Comparison of ENCODE assay signal across 1 cellular context in the genomic region with DNA sequence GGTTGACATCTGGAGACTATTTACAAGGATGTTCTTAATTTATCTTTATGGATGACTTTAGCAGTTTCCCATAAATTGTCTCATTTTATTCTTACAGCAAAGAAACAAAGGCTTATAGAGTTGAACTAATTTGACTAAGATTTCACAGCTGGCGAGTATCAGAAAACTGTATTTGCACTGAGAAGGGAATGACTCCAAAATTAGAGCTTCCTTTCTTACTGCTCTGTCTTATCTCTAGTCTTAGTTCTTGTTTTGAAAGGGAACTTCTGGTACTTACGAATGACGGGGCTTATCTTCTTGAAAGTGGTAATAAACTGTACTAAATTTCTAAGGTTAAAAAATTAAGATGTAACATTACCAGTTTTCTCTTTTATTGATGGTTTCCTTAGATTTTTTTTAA.
TF ChIP-seq lines count a peak whose summit lies in the region.

No MANE protein-coding gene starts in this region.

TF ChIP-seq in K562, 482 proteins besides CTCF, POLR2A, EP300 and RAD21 (continued from another document and continues in another):
- TF ChIP-seq, protein P1, sequence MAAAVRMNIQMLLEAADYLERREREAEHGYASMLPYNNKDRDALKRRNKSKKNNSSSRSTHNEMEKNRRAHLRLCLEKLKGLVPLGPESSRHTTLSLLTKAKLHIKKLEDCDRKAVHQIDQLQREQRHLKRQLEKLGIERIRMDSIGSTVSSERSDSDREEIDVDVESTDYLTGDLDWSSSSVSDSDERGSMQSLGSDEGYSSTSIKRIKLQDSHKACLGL (CRISPR knock-in tag; IDR thresholded peaks at IDR 0.05; ENCODE audit: borderline replicate concordance, poor library complexity, severe bottlenecking), result no peak
- TF ChIP-seq EGR1 (conservative IDR thresholded peaks at IDR 0.05) (no peak), CCNT2 (IDR thresholded peaks at IDR 0.05; ENCODE audit: borderline replicate concordance, extremely low read depth, insufficient read length, low read depth, low read length) (peak; percentile 32), NFIC (IDR thresholded peaks at IDR 0.05) (0 out of 2 replicates have a peak, but pooled peaks have one; percentile 16), ZNF644 (tag; IDR thresholded peaks at IDR 0.05; ENCODE audit: low read depth) (0 out of 2 replicates have a peak, but pooled peaks have one; percentile 59), SMARCC2 (IDR thresholded peaks at IDR 0.05; ENCODE audit: low read depth) (peak; percentile 43), RCOR1 (IDR thresholded peaks at IDR 0.05; ENCODE audit: borderline replicate concordance in 1 of 2, low read depth in 2 of 2, low read length in 2 of 2) (0 out of 4 replicates have a peak, but pooled peaks of 1 of the 2 experiments have one; percentile 13), DACH1 (IDR thresholded peaks at IDR 0.05; ENCODE audit: partially characterized antibody) (peak; percentile 7), TCF3 (CRISPR knock-in tag; IDR thresholded peaks at IDR 0.05) (peak; percentile 49; the same call in 1 of the 2 replicates), NFE2 (IDR thresholded peaks at IDR 0.05; ENCODE audit: low read depth) (peak; percentile 60), ZNF79 (CRISPR knock-in tag; IDR thresholded peaks at IDR 0.05; ENCODE audit: low read depth) (0 out of 2 replicates have a peak, but pooled peaks have one; percentile 32), GATAD2B (IDR thresholded peaks at IDR 0.05; ENCODE audit: borderline replicate concordance) (peak; percentile 57; the same call in 1 of the 2 replicates), MYNN (IDR thresholded peaks at IDR 0.05) (peak; percentile 94), MYNN (CRISPR knock-in tag; IDR thresholded peaks at IDR 0.05) (no peak), BRD4 (IDR thresholded peaks at IDR 0.05) (peak; percentile 28; the same call in 1 of the 2 replicates), POLR2H (tag; IDR thresholded peaks at IDR 0.05; ENCODE audit: low read depth) (peak; percentile 41; the same call in 1 of the 2 replicates), ZNF717 (CRISPR knock-in tag; IDR thresholded peaks at IDR 0.05) (no peak), NFATC3 (IDR thresholded peaks at IDR 0.05) (peak; percentile 15; the same call in 1 of the 2 replicates), DPF2 (IDR thresholded peaks at IDR 0.05) (peak; percentile 78), ARID1B (IDR thresholded peaks at IDR 0.05) (peak; percentile 79), SIX5 (IDR thresholded peaks at IDR 0.05; ENCODE audit: borderline replicate concordance in 1 of 2, insufficient read depth in 1 of 2, low read depth in 1 of 2, low read length in 2 of 2) (no peak), SIN3A (IDR thresholded peaks at IDR 0.05; ENCODE audit: borderline replicate concordance in 2 of 2, control insufficient read depth in 1 of 2, low read depth in 2 of 2, low read length in 2 of 2) (no peak), PML (IDR thresholded peaks at IDR 0.05; ENCODE audit: low read length) (peak; percentile 28; the same call in 1 of the 2 replicates), TEAD4 (IDR thresholded peaks at IDR 0.05; ENCODE audit: low read length) (peak; percentile 53; the same call in 1 of the 2 replicates), TEAD4 (CRISPR knock-in tag; IDR thresholded peaks at IDR 0.05; ENCODE audit: borderline replicate concordance) (no peak), SMARCE1 (IDR thresholded peaks at IDR 0.05) (peak; percentile 42), TBL1XR1 (IDR thresholded peaks at IDR 0.05; ENCODE audit: low read length in 2 of 2) (0 out of 4 replicates have a peak, but pooled peaks of 1 of the 2 experiments have one; percentile 60), NCOR1 (IDR thresholded peaks at IDR 0.05) (peak; percentile 19)
- TF ChIP-seq, protein P2, sequence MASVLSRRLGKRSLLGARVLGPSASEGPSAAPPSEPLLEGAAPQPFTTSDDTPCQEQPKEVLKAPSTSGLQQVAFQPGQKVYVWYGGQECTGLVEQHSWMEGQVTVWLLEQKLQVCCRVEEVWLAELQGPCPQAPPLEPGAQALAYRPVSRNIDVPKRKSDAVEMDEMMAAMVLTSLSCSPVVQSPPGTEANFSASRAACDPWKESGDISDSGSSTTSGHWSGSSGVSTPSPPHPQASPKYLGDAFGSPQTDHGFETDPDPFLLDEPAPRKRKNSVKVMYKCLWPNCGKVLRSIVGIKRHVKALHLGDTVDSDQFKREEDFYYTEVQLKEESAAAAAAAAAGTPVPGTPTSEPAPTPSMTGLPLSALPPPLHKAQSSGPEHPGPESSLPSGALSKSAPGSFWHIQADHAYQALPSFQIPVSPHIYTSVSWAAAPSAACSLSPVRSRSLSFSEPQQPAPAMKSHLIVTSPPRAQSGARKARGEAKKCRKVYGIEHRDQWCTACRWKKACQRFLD (CRISPR knock-in tag; IDR thresholded peaks at IDR 0.05), result peak; percentile 36; the same call in 1 of the 2 replicates
- TF ChIP-seq, protein P3, sequence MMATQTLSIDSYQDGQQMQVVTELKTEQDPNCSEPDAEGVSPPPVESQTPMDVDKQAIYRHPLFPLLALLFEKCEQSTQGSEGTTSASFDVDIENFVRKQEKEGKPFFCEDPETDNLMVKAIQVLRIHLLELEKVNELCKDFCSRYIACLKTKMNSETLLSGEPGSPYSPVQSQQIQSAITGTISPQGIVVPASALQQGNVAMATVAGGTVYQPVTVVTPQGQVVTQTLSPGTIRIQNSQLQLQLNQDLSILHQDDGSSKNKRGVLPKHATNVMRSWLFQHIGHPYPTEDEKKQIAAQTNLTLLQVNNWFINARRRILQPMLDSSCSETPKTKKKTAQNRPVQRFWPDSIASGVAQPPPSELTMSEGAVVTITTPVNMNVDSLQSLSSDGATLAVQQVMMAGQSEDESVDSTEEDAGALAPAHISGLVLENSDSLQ (IDR thresholded peaks at IDR 0.05), result peak; percentile 44; the same call in 1 of the 2 replicates
- TF ChIP-seq, protein P4, sequence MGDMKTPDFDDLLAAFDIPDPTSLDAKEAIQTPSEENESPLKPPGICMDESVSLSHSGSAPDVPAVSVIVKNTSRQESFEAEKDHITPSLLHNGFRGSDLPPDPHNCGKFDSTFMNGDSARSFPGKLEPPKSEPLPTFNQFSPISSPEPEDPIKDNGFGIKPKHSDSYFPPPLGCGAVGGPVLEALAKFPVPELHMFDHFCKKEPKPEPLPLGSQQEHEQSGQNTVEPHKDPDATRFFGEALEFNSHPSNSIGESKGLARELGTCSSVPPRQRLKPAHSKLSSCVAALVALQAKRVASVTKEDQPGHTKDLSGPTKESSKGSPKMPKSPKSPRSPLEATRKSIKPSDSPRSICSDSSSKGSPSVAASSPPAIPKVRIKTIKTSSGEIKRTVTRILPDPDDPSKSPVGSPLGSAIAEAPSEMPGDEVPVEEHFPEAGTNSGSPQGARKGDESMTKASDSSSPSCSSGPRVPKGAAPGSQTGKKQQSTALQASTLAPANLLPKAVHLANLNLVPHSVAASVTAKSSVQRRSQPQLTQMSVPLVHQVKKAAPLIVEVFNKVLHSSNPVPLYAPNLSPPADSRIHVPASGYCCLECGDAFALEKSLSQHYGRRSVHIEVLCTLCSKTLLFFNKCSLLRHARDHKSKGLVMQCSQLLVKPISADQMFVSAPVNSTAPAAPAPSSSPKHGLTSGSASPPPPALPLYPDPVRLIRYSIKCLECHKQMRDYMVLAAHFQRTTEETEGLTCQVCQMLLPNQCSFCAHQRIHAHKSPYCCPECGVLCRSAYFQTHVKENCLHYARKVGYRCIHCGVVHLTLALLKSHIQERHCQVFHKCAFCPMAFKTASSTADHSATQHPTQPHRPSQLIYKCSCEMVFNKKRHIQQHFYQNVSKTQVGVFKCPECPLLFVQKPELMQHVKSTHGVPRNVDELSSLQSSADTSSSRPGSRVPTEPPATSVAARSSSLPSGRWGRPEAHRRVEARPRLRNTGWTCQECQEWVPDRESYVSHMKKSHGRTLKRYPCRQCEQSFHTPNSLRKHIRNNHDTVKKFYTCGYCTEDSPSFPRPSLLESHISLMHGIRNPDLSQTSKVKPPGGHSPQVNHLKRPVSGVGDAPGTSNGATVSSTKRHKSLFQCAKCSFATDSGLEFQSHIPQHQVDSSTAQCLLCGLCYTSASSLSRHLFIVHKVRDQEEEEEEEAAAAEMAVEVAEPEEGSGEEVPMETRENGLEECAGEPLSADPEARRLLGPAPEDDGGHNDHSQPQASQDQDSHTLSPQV (IDR thresholded peaks at IDR 0.05), result peak; percentile 69; the same call in 1 of the 2 replicates
- TF ChIP-seq, protein P5, sequence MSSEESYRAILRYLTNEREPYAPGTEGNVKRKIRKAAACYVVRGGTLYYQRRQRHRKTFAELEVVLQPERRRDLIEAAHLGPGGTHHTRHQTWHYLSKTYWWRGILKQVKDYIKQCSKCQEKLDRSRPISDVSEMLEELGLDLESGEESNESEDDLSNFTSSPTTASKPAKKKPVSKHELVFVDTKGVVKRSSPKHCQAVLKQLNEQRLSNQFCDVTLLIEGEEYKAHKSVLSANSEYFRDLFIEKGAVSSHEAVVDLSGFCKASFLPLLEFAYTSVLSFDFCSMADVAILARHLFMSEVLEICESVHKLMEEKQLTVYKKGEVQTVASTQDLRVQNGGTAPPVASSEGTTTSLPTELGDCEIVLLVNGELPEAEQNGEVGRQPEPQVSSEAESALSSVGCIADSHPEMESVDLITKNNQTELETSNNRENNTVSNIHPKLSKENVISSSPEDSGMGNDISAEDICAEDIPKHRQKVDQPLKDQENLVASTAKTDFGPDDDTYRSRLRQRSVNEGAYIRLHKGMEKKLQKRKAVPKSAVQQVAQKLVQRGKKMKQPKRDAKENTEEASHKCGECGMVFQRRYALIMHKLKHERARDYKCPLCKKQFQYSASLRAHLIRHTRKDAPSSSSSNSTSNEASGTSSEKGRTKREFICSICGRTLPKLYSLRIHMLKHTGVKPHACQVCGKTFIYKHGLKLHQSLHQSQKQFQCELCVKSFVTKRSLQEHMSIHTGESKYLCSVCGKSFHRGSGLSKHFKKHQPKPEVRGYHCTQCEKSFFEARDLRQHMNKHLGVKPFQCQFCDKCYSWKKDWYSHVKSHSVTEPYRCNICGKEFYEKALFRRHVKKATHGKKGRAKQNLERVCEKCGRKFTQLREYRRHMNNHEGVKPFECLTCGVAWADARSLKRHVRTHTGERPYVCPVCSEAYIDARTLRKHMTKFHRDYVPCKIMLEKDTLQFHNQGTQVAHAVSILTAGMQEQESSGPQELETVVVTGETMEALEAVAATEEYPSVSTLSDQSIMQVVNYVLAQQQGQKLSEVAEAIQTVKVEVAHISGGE (CRISPR knock-in tag; IDR thresholded peaks at IDR 0.05), result peak in 1 of 3 experiments; percentile 31; a peak in 1 of 6 replicates
- TF ChIP-seq, protein P6, sequence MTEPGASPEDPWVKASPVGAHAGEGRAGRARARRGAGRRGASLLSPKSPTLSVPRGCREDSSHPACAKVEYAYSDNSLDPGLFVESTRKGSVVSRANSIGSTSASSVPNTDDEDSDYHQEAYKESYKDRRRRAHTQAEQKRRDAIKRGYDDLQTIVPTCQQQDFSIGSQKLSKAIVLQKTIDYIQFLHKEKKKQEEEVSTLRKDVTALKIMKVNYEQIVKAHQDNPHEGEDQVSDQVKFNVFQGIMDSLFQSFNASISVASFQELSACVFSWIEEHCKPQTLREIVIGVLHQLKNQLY (CRISPR knock-in tag; conservative IDR thresholded peaks at IDR 0.05), result no peak
- TF ChIP-seq, protein P7, sequence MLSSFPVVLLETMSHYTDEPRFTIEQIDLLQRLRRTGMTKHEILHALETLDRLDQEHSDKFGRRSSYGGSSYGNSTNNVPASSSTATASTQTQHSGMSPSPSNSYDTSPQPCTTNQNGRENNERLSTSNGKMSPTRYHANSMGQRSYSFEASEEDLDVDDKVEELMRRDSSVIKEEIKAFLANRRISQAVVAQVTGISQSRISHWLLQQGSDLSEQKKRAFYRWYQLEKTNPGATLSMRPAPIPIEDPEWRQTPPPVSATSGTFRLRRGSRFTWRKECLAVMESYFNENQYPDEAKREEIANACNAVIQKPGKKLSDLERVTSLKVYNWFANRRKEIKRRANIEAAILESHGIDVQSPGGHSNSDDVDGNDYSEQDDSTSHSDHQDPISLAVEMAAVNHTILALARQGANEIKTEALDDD (IDR thresholded peaks at IDR 0.05), result peak; percentile 79
- TF ChIP-seq, protein P8, sequence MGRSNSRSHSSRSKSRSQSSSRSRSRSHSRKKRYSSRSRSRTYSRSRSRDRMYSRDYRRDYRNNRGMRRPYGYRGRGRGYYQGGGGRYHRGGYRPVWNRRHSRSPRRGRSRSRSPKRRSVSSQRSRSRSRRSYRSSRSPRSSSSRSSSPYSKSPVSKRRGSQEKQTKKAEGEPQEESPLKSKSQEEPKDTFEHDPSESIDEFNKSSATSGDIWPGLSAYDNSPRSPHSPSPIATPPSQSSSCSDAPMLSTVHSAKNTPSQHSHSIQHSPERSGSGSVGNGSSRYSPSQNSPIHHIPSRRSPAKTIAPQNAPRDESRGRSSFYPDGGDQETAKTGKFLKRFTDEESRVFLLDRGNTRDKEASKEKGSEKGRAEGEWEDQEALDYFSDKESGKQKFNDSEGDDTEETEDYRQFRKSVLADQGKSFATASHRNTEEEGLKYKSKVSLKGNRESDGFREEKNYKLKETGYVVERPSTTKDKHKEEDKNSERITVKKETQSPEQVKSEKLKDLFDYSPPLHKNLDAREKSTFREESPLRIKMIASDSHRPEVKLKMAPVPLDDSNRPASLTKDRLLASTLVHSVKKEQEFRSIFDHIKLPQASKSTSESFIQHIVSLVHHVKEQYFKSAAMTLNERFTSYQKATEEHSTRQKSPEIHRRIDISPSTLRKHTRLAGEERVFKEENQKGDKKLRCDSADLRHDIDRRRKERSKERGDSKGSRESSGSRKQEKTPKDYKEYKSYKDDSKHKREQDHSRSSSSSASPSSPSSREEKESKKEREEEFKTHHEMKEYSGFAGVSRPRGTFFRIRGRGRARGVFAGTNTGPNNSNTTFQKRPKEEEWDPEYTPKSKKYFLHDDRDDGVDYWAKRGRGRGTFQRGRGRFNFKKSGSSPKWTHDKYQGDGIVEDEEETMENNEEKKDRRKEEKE (IDR thresholded peaks at IDR 0.05; ENCODE audit: borderline replicate concordance in 1 of 2, control insufficient read depth in 1 of 2, low read depth in 2 of 2, low read length in 1 of 2), result no peak
- TF ChIP-seq, protein P9, sequence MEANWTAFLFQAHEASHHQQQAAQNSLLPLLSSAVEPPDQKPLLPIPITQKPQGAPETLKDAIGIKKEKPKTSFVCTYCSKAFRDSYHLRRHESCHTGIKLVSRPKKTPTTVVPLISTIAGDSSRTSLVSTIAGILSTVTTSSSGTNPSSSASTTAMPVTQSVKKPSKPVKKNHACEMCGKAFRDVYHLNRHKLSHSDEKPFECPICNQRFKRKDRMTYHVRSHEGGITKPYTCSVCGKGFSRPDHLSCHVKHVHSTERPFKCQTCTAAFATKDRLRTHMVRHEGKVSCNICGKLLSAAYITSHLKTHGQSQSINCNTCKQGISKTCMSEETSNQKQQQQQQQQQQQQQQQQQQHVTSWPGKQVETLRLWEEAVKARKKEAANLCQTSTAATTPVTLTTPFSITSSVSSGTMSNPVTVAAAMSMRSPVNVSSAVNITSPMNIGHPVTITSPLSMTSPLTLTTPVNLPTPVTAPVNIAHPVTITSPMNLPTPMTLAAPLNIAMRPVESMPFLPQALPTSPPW (CRISPR knock-in tag; IDR thresholded peaks at IDR 0.05), result 0 out of 2 replicates have a peak, but pooled peaks have one; percentile 7
- TF ChIP-seq, protein P10, sequence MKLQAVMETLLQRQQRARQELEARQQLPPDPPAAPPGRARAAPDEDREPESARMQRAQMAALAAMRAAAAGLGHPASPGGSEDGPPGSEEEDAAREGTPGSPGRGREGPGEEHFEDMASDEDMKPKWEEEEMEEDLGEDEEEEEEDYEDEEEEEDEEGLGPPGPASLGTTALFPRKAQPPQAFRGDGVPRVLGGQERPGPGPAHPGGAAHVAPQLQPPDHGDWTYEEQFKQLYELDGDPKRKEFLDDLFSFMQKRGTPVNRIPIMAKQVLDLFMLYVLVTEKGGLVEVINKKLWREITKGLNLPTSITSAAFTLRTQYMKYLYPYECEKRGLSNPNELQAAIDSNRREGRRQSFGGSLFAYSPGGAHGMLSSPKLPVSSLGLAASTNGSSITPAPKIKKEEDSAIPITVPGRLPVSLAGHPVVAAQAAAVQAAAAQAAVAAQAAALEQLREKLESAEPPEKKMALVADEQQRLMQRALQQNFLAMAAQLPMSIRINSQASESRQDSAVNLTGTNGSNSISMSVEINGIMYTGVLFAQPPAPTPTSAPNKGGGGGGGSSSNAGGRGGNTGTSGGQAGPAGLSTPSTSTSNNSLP (IDR thresholded peaks at IDR 0.05; ENCODE audit: borderline replicate concordance, low read depth, low read length), result peak; percentile 82; the same call in 1 of the 2 replicates
